22 cellular contexts compared by ENCODE assay signal in genomic region chr10:1404236-1404952, GRCh38.
DNase-seq lines count a peak whose midpoint lies in the region; ATAC-seq and TF ChIP-seq lines count a peak whose summit lies in the region.
"Had no signal": no experiment of that assay in that cellular context is flagged by ENCODE, and none has a peak within 500 bp of the region (broad histone marks: within the 10 kb centered on the region; RNA-seq: fewer than 3 reads in every experiment).

No MANE protein-coding gene starts in this region.

- H3K79me2 ChIP-seq in osteoblast (ENCODE audit: insufficient read depth, low read length), result no peaks in the 10 kb centered on the region

- no peak overlapping the region for H3K27ac Mint-ChIP-seq in endodermal cell
- no peak overlapping the region for H3K27ac Mint-ChIP-seq in activated CD4-positive, alpha-beta T cell treated with anti-CD3 and anti-CD28 coated beads for 36 hours
- no peak overlapping the region for H3K27ac Mint-ChIP-seq in CD4-positive, alpha-beta T cell
- H3K27ac Mint-ChIP-seq: CD4-positive, CD25-positive, alpha-beta regulatory T cell; HFFc6 had no signal

- no peaks in the 10 kb centered on the region for H3K9me3 ChIP-seq in heart left ventricle
- H3K9me3 ChIP-seq in endodermal cell (ENCODE audit: control insufficient read depth, low read length), result no peaks in the 10 kb centered on the region
- H3K9me3 ChIP-seq in osteoblast (ENCODE audit: low read depth, low read length), result no peaks in the 10 kb centered on the region
- H3K9me3 ChIP-seq in CD4-positive, alpha-beta T cell (ENCODE audit: control insufficient read depth, low read length), result no peaks in the 10 kb centered on the region
- H3K9me3 ChIP-seq: BLaER1, HAP-1, MG63, SJSA1 had no signal

- TF ChIP-seq POLR2A in heart left ventricle (IDR thresholded peaks at IDR 0.05), result no peak

- CTCF ChIA-PET in activated CD4-positive, alpha-beta T cell treated with anti-CD3 and anti-CD28 coated beads for 36 hours (lab: Charles Lee), result interaction anchor here (0.6 to 2.0 kb wide), 2 partner anchors 16 to 872 kb away, joined by 3 to 5 read pairs; no protein-coding TSS in a partner anchor
- CTCF ChIA-PET in CD4-positive, alpha-beta T cell (lab: Charles Lee), result no interaction called here

- H3K4me1 Mint-ChIP-seq in endodermal cell, result peaks cover 5% of the 10 kb centered on the region
- no peaks in the 10 kb centered on the region for H3K4me1 Mint-ChIP-seq in activated CD4-positive, alpha-beta T cell treated with anti-CD3 and anti-CD28 coated beads for 36 hours
- no peaks in the 10 kb centered on the region for H3K4me1 Mint-ChIP-seq in CD4-positive, alpha-beta T cell (ENCODE audit: low read depth)

- no peaks in the 10 kb centered on the region for H3K27me3 Mint-ChIP-seq in endodermal cell (ENCODE audit: insufficient read depth)
- H3K27me3 Mint-ChIP-seq in activated CD4-positive, alpha-beta T cell treated with anti-CD3 and anti-CD28 coated beads for 36 hours, result peaks cover 4% of the 10 kb centered on the region
- peaks cover 9% of the 10 kb centered on the region for H3K27me3 Mint-ChIP-seq in CD4-positive, alpha-beta T cell

- no peak for ATAC-seq in heart left ventricle
- no peak for ATAC-seq in activated CD4-positive, alpha-beta T cell treated with anti-CD3 and anti-CD28 coated beads for 36 hours
- no peak for ATAC-seq in GM18861 (IDR thresholded peaks at IDR 0.05; ENCODE audit: unreplicated experiment)
- ATAC-seq in CD4-positive, alpha-beta T cell (ENCODE audit: poor library complexity), result no peak
- ATAC-seq: Right ventricle myocardium inferior had no signal

- POLR2A ChIA-PET in activated CD4-positive, alpha-beta T cell treated with anti-CD3 and anti-CD28 coated beads for 36 hours (lab: Charles Lee), result interaction anchor here (0.6 kb wide), 1 partner anchor 531 kb away, joined by 3 read pairs; no protein-coding TSS in a partner anchor
- POLR2A ChIA-PET in CD4-positive, alpha-beta T cell (lab: Charles Lee), result no interaction called here

- H3K27me3 ChIP-seq in heart left ventricle, result peaks cover 0 to 46% (median 0%) of the 10 kb centered on the region in 9 donors
- H3K27me3 ChIP-seq in endodermal cell (ENCODE audit: control insufficient read depth, insufficient read depth, low read length, poor library complexity, severe bottlenecking), result no peaks in the 10 kb centered on the region
- H3K27me3 ChIP-seq in osteoblast (ENCODE audit: insufficient read depth, low read length), result no peaks in the 10 kb centered on the region
- H3K27me3 ChIP-seq in CD4-positive, alpha-beta T cell (ENCODE audit: control insufficient read depth, insufficient read depth, low read length), result no peaks in the 10 kb centered on the region
- H3K27me3 ChIP-seq: BLaER1, MG63 had no signal

- no peak overlapping the region for H3K4me3 Mint-ChIP-seq in endodermal cell
- H3K4me3 Mint-ChIP-seq in activated CD4-positive, alpha-beta T cell treated with anti-CD3 and anti-CD28 coated beads for 36 hours, result no peak overlapping the region
- H3K4me3 Mint-ChIP-seq in CD4-positive, alpha-beta T cell, result no peak overlapping the region
- H3K4me3 Mint-ChIP-seq: CD4-positive, CD25-positive, alpha-beta regulatory T cell; HFFc6 had no signal

- H3K27ac ChIP-seq in heart left ventricle (no peak overlapping the region), endodermal cell (ENCODE audit: low read depth, low read length) (no peak overlapping the region), osteoblast (ENCODE audit: low read depth, low read length) (no peak overlapping the region)
- no peak overlapping the region for H3K27ac ChIP-seq in CD4-positive, alpha-beta T cell (ENCODE audit: low read depth, low read length)
- H3K27ac ChIP-seq: BLaER1, PC-9, SJSA1 had no signal

- H3K4me3 ChIP-seq in heart left ventricle (no peak overlapping the region), endodermal cell (ENCODE audit: low read length) (no peak overlapping the region), osteoblast (ENCODE audit: insufficient read depth, low read length) (no peak overlapping the region)
- H3K4me3 ChIP-seq: BLaER1, HAP-1, MG63, PC-9, SJSA1 had no signal

- WGBS in heart left ventricle, 4 donors, result 86 to 93% (median 89%) methylated on average over 22 to 23 of the region's 23 CpGs
- 89 to 97% methylated on average over 18 to 23 of the region's 23 CpGs for WGBS in endodermal cell (ENCODE audit: insufficient coverage in 1 of 2, insufficient read length in 1 of 2), 2 experiments

- TF ChIP-seq CTCF in heart left ventricle (IDR thresholded peaks at IDR 0.05) (no peak), endodermal cell (conservative IDR thresholded peaks at IDR 0.05) (no peak), osteoblast (IDR thresholded peaks at IDR 0.05; ENCODE audit: extremely low read depth, low read depth, low read length) (no peak)
- no peak for TF ChIP-seq CTCF in CD4-positive, alpha-beta T cell (IDR thresholded peaks at IDR 0.05)

- H3K4me2 ChIP-seq in osteoblast (ENCODE audit: insufficient read depth, low read length), result no peak overlapping the region
- H3K4me2 ChIP-seq: BLaER1, PC-9 had no signal

- intact Hi-C loops in cardiac septum (cut with DNase I), result no loop called here
- intact Hi-C loops in heart left ventricle (cut with DNase I), result no loop called here
- intact Hi-C loops in activated CD4-positive, alpha-beta T cell treated with anti-CD3 and anti-CD28 coated beads for 36 hours (cut with DNase I, micrococcal nuclease), result no loop called here
- intact Hi-C loops in CD4-positive, alpha-beta T cell (cut with DNase I, micrococcal nuclease), result no loop called here

- no peaks in the 10 kb centered on the region for H3K36me3 Mint-ChIP-seq in endodermal cell (ENCODE audit: low read depth)
- H3K36me3 Mint-ChIP-seq in activated CD4-positive, alpha-beta T cell treated with anti-CD3 and anti-CD28 coated beads for 36 hours (ENCODE audit: low read depth), result no peaks in the 10 kb centered on the region
- no peaks in the 10 kb centered on the region for H3K36me3 Mint-ChIP-seq in CD4-positive, alpha-beta T cell (ENCODE audit: low read depth)
- H3K36me3 Mint-ChIP-seq: CD4-positive, CD25-positive, alpha-beta regulatory T cell had no signal

- DNase-seq in cardiac septum (ENCODE audit: low spot score), result peak; percentile 41
- no peak for DNase-seq in heart left ventricle
- peak; percentile 29 for DNase-seq in endodermal cell
- peak; percentile 53 for DNase-seq in osteoblast (ENCODE audit: insufficient read length, low spot score, missing footprints)
- no peak for DNase-seq in activated CD4-positive, alpha-beta T cell treated with anti-CD3 and anti-CD28 coated beads for 36 hours
- DNase-seq in CD4-positive, alpha-beta T cell, result no peak
- DNase-seq: CD4-positive, CD25-positive, alpha-beta regulatory T cell; DMS53; HFFc6; IMR-90; KG1; MG63; NCI-H1694; NCI-H2081; NCI-H2227 treated with DMSO at 0.1 percent for 48 hours; NCI-H526 treated with DMSO at 0.1 percent for 48 hours; PC-9 had no signal

- H2AFZ ChIP-seq in osteoblast (ENCODE audit: low read length), result no peak overlapping the region
- H2AFZ ChIP-seq: PC-9 had no signal

- no peaks in the 10 kb centered on the region for H3K36me3 ChIP-seq in heart left ventricle
- H3K36me3 ChIP-seq in endodermal cell (ENCODE audit: control insufficient read depth, insufficient read depth, low read length), result no peaks in the 10 kb centered on the region
- H3K36me3 ChIP-seq in osteoblast (ENCODE audit: insufficient read depth, low read length), result no peaks in the 10 kb centered on the region
- H3K36me3 ChIP-seq: BLaER1, HAP-1, MG63, SJSA1 had no signal

- H3K9me3 Mint-ChIP-seq in endodermal cell, result no peaks in the 10 kb centered on the region
- H3K9me3 Mint-ChIP-seq in activated CD4-positive, alpha-beta T cell treated with anti-CD3 and anti-CD28 coated beads for 36 hours (ENCODE audit: low read depth), result no peaks in the 10 kb centered on the region
- H3K9me3 Mint-ChIP-seq in CD4-positive, alpha-beta T cell, result no peaks in the 10 kb centered on the region

- H3K4me1 ChIP-seq in heart left ventricle (no peaks in the 10 kb centered on the region), endodermal cell (ENCODE audit: control insufficient read depth, insufficient read depth, low read length) (no peaks in the 10 kb centered on the region), osteoblast (ENCODE audit: insufficient read depth, low read length) (no peaks in the 10 kb centered on the region)
- H3K4me1 ChIP-seq: HAP-1, SJSA1 had no signal

- H4K20me1 ChIP-seq in osteoblast (ENCODE audit: insufficient read depth, low read length), result no peaks in the 10 kb centered on the region
- H4K20me1 ChIP-seq: BLaER1 had no signal

- H3K9ac ChIP-seq in endodermal cell (ENCODE audit: extremely low read depth, low read length, poor library complexity, severe bottlenecking), result no peak overlapping the region
- H3K9ac ChIP-seq: BLaER1 had no signal

Comparison
In these comparisons a context has a peak if more than half of its experiments do, and no peak if none do; other contexts are left out.
1. DNase-seq: peak in cardiac septum (single experiment), endodermal cell (single experiment) and osteoblast (single experiment); none in heart left ventricle (0 of 5), activated CD4-positive, alpha-beta T cell treated with anti-CD3 and anti-CD28 coated beads for 36 hours (single experiment) and CD4-positive, alpha-beta T cell (0 of 10).